8 cellular contexts compared by ENCODE assay signal in genomic region chr3:183697610-183698317, GRCh38.
A peak's percentile ranks its signal among the peaks of the same experiment; 100 is the strongest.
DNase-seq lines count a peak whose midpoint lies in the region; ATAC-seq and TF ChIP-seq lines count a peak whose summit lies in the region.

TSS of gene YEATS2 (plus strand) at chr3:183697797. CDS start at chr3:183715163, 17,366 bp downstream.

- no peak for TF ChIP-seq CTCF in choroid plexus epithelial cell (conservative IDR thresholded peaks at IDR 0.05; ENCODE audit: low read depth, low read length)

- peak; percentile 55 for ATAC-seq in GM18861 (IDR thresholded peaks at IDR 0.05; ENCODE audit: unreplicated experiment)
- ATAC-seq in HG03064 (IDR thresholded peaks at IDR 0.05; ENCODE audit: low read depth, unreplicated experiment) = peak; percentile 80

- H3K27me3 ChIP-seq in layer of hippocampus (ENCODE audit: control insufficient read depth, insufficient read depth, low read length) = no peaks in the 10 kb centered on the region

- in situ Hi-C loops in ACHN (cut with HindIII; ENCODE audit: low pct_ligation_motif_present, low pct_unique_long_range_greater_than_20kb, low sequenced_read_pairs) = no loop called here

- peak within 1 kb of the TSS; percentile 80 for H3K27ac ChIP-seq in layer of hippocampus (ENCODE audit: low read depth, low read length)

- DNase-seq in ACHN (peak; percentile 71), NCI-H446 (lab: John Stamatoyannopoulos, UW) (peak; percentile 57 to 86), choroid plexus epithelial cell (ENCODE audit: low read depth) (peak; percentile 54)
- DNase-seq in activated CD4-positive, alpha-beta T cell treated with anti-CD3 and anti-CD28 coated beads for 1 hour = peak; percentile 62
- DNase-seq in stimulated activated CD4-positive, alpha-beta T cell treated with anti-CD3 and anti-CD28 coated beads, Interleukin-1b, Interleukin-23, amount 100 ng/mL, for 24 hours (ENCODE audit: low read depth in 4 of 4, low spot score in 1 of 4) = peak; percentile 39 to 74 (median 58)

- peak within 1 kb of the TSS; percentile 87 for H3K4me3 ChIP-seq in choroid plexus epithelial cell (ENCODE audit: low read depth, low read length)

Comparison
In these comparisons a context has a peak if more than half of its experiments do, and no peak if none do; other contexts are left out.
1. Peak in every context shown above with its lines: DNase-seq, ATAC-seq, H3K4me3 ChIP-seq and H3K27ac ChIP-seq.